In genomic region chr19:709965-710714, GRCh38 we compare ENCODE assay signal across 11 cellular contexts. TPM values are rescaled to one million over a fixed set of nuclear protein-coding genes. Genes with fewer than 3 reads are reported as not detected.
DNase-seq lines count a peak whose midpoint lies in the region; ATAC-seq and TF ChIP-seq lines count a peak whose summit lies in the region.
"Had no signal": no experiment of that assay in that cellular context is flagged by ENCODE, and none has a peak within 500 bp of the region (broad histone marks: within the 10 kb centered on the region; RNA-seq: fewer than 3 reads in every experiment).

No MANE protein-coding gene starts in this region.

- H3K4me2 ChIP-seq in osteoblast (ENCODE audit: insufficient read depth, low read length): no peak overlapping the region

- no peak overlapping the region for H2AFZ ChIP-seq in osteoblast (ENCODE audit: low read length)

- H3K4me1 Mint-ChIP-seq in stimulated activated naive CD8-positive, alpha-beta T cell treated with anti-CD3 and anti-CD28 coated beads, Interleukin-15, amount 100 ng/mL, for 72 hours: no peaks in the 10 kb centered on the region
- no peaks in the 10 kb centered on the region for H3K4me1 Mint-ChIP-seq in activated T-helper 2 cell treated with anti-CD3 and anti-CD28 coated beads, Interferon-gamma antibody, Interleukin-2, Interleukin-4, amounts not matched to agents 10 μg/mL and 5 μg/mL and 100 μg/mL, durations not matched to agents 14 hours and 24 hours and 36 hours (ENCODE audit: low read depth)

- H4K20me1 ChIP-seq in osteoblast (ENCODE audit: insufficient read depth, low read length): no peaks in the 10 kb centered on the region

- intact Hi-C loops in activated T-helper 2 cell treated with anti-CD3 and anti-CD28 coated beads, Interferon-gamma antibody, Interleukin-2, Interleukin-4, amounts not matched to agents 10 μg/mL and 5 μg/mL and 100 μg/mL, durations not matched to agents 14 hours and 24 hours and 36 hours (cut with micrococcal nuclease): no loop called here

- H3K27me3 ChIP-seq in right atrium auricular region: no peaks in the 10 kb centered on the region
- H3K27me3 ChIP-seq in osteoblast (ENCODE audit: insufficient read depth, low read length): peaks cover 27% of the 10 kb centered on the region

- H3K9me3 ChIP-seq in right atrium auricular region: peaks cover 0 to 4% of the 10 kb centered on the region in 2 donors
- H3K9me3 ChIP-seq in osteoblast (ENCODE audit: low read depth, low read length): peaks cover 3% of the 10 kb centered on the region

- peaks cover 0 to 23% of the 10 kb centered on the region in 2 donors for H3K4me1 ChIP-seq in right atrium auricular region
- H3K4me1 ChIP-seq in osteoblast (ENCODE audit: insufficient read depth, low read length): no peaks in the 10 kb centered on the region

- H3K36me3 ChIP-seq in right atrium auricular region (no peaks in the 10 kb centered on the region), osteoblast (ENCODE audit: insufficient read depth, low read length) (no peaks in the 10 kb centered on the region)

- no peak overlapping the region for H3K27ac Mint-ChIP-seq in stimulated activated naive CD8-positive, alpha-beta T cell treated with anti-CD3 and anti-CD28 coated beads, Interleukin-15, amount 100 ng/mL, for 72 hours
- H3K27ac Mint-ChIP-seq in activated T-helper 2 cell treated with anti-CD3 and anti-CD28 coated beads, Interferon-gamma antibody, Interleukin-2, Interleukin-4, amounts not matched to agents 10 μg/mL and 5 μg/mL and 100 μg/mL, durations not matched to agents 14 hours and 24 hours and 36 hours: no peak overlapping the region

- no peaks in the 10 kb centered on the region for H3K79me2 ChIP-seq in osteoblast (ENCODE audit: insufficient read depth, low read length)

- H3K36me3 Mint-ChIP-seq in activated T-helper 2 cell treated with anti-CD3 and anti-CD28 coated beads, Interferon-gamma antibody, Interleukin-2, Interleukin-4, amounts not matched to agents 10 μg/mL and 5 μg/mL and 100 μg/mL, durations not matched to agents 14 hours and 24 hours and 36 hours (ENCODE audit: low read depth): no peaks in the 10 kb centered on the region

- peak; percentile 31 for ATAC-seq in stimulated activated naive CD8-positive, alpha-beta T cell treated with anti-CD3 and anti-CD28 coated beads, Interleukin-15, amount 100 ng/mL, for 72 hours
- ATAC-seq in stimulated activated naive CD8-positive, alpha-beta T cell treated with anti-CD3 and anti-CD28 coated beads, Interleukin-15, Interleukin-2, amounts not matched to agents 100 U/mL and 50 U/mL, for 24 hours: no peak
- ATAC-seq in GM21423 (IDR thresholded peaks at IDR 0.05; ENCODE audit: unreplicated experiment) (no peak), HG02840 (IDR thresholded peaks at IDR 0.05; ENCODE audit: low FRiP score, unreplicated experiment) (no peak)

- H3K27ac ChIP-seq in right atrium auricular region (peak overlapping the region; percentile 81 to 87), osteoblast (ENCODE audit: low read depth, low read length) (no peak overlapping the region)

- H3K4me3 ChIP-seq in right atrium auricular region (peak overlapping the region; percentile 72 to 81), osteoblast (ENCODE audit: insufficient read depth, low read length) (no peak overlapping the region)

- DNase-seq in stimulated activated naive CD8-positive, alpha-beta T cell treated with anti-CD3 and anti-CD28 coated beads, Interleukin-15, amount 100 ng/mL, for 72 hours: no peak
- no peak for DNase-seq in stimulated activated naive CD8-positive, alpha-beta T cell treated with anti-CD3 and anti-CD28 coated beads, Interleukin-15, Interleukin-2, amounts not matched to agents 100 U/mL and 50 U/mL, for 24 hours
- DNase-seq in right atrium auricular region (ENCODE audit: low spot score) (peak; percentile 81), osteoblast (ENCODE audit: insufficient read length, low spot score, missing footprints) (peak; percentile 75), SW480 (ENCODE audit: low spot score) (no peak)
- DNase-seq in activated T-helper 2 cell treated with anti-CD3 and anti-CD28 coated beads, Interferon-gamma antibody, Interleukin-2, Interleukin-4, amounts not matched to agents 10 μg/mL and 5 μg/mL and 100 μg/mL, durations not matched to agents 14 hours and 24 hours and 36 hours (ENCODE audit: low spot score): no peak
- DNase-seq: activated gamma-delta T cell treated with Interleukin-2 at 50 U/mL for 16 hours, NCI-H345, T1000 had no signal

- H3K9me3 Mint-ChIP-seq in stimulated activated naive CD8-positive, alpha-beta T cell treated with anti-CD3 and anti-CD28 coated beads, Interleukin-15, amount 100 ng/mL, for 72 hours: peaks cover 0 to under 1% of the 10 kb centered on the region in 2 donors
- no peaks in the 10 kb centered on the region for H3K9me3 Mint-ChIP-seq in activated T-helper 2 cell treated with anti-CD3 and anti-CD28 coated beads, Interferon-gamma antibody, Interleukin-2, Interleukin-4, amounts not matched to agents 10 μg/mL and 5 μg/mL and 100 μg/mL, durations not matched to agents 14 hours and 24 hours and 36 hours

- H3K4me3 Mint-ChIP-seq in stimulated activated naive CD8-positive, alpha-beta T cell treated with anti-CD3 and anti-CD28 coated beads, Interleukin-15, amount 100 ng/mL, for 72 hours: no peak overlapping the region
- H3K4me3 Mint-ChIP-seq in activated T-helper 2 cell treated with anti-CD3 and anti-CD28 coated beads, Interferon-gamma antibody, Interleukin-2, Interleukin-4, amounts not matched to agents 10 μg/mL and 5 μg/mL and 100 μg/mL, durations not matched to agents 14 hours and 24 hours and 36 hours (ENCODE audit: low read depth): no peak overlapping the region

- no peak for TF ChIP-seq CTCF in right atrium auricular region (IDR thresholded peaks at IDR 0.05)
- TF ChIP-seq CTCF in osteoblast (IDR thresholded peaks at IDR 0.05; ENCODE audit: extremely low read depth, low read depth, low read length): no peak

- peaks cover 42% of the 10 kb centered on the region for H3K27me3 Mint-ChIP-seq in stimulated activated naive CD8-positive, alpha-beta T cell treated with anti-CD3 and anti-CD28 coated beads, Interleukin-15, amount 100 ng/mL, for 72 hours
- peaks cover 26% of the 10 kb centered on the region for H3K27me3 Mint-ChIP-seq in activated T-helper 2 cell treated with anti-CD3 and anti-CD28 coated beads, Interferon-gamma antibody, Interleukin-2, Interleukin-4, amounts not matched to agents 10 μg/mL and 5 μg/mL and 100 μg/mL, durations not matched to agents 14 hours and 24 hours and 36 hours (ENCODE audit: low read depth)

RNA-seq across cellular contexts. Expression of gene PALM, which starts 1.4 kb away (rescaled TPM):
- total RNA-seq in right atrium auricular region: 10 to 100 TPM; 28.7 to 64.9 TPM
- 9.7 and 10.5 TPM in 2 replicates for total RNA-seq in osteoblast
- total RNA-seq in activated T-helper 2 cell treated with anti-CD3 and anti-CD28 coated beads, Interferon-gamma antibody, Interleukin-2, Interleukin-4, amounts not matched to agents 10 μg/mL and 5 μg/mL and 100 μg/mL, durations not matched to agents 14 hours and 24 hours and 36 hours: not detected in 2 replicates

RNA-seq across cellular contexts. Expression of gene PRSS57, which starts 14.9 kb away (rescaled TPM):
- total RNA-seq in right atrium auricular region (not detected), osteoblast (not detected in 2 replicates)
- total RNA-seq in activated T-helper 2 cell treated with anti-CD3 and anti-CD28 coated beads, Interferon-gamma antibody, Interleukin-2, Interleukin-4, amounts not matched to agents 10 μg/mL and 5 μg/mL and 100 μg/mL, durations not matched to agents 14 hours and 24 hours and 36 hours: not detected in 2 replicates

RNA-seq across cellular contexts. Expression of gene FSTL3, which starts 33.9 kb away (rescaled TPM):
- total RNA-seq in right atrium auricular region (100 to 1,000 TPM in 1 of 2 donors, 10 to 100 TPM in 1; 64.4 to 437 TPM), osteoblast (32.7 and 52.1 TPM in 2 replicates)
- total RNA-seq in activated T-helper 2 cell treated with anti-CD3 and anti-CD28 coated beads, Interferon-gamma antibody, Interleukin-2, Interleukin-4, amounts not matched to agents 10 μg/mL and 5 μg/mL and 100 μg/mL, durations not matched to agents 14 hours and 24 hours and 36 hours: 6.9 and 8.0 TPM in 2 replicates

RNA-seq across cellular contexts. Expression of gene MISP, which starts 40.8 kb away (rescaled TPM):
- total RNA-seq in right atrium auricular region: 1 to 10 TPM in 1 of 2 donors, under 1 TPM in 1; 0.96 to 1.5 TPM
- 0.36 and 0.59 TPM in 2 replicates for total RNA-seq in osteoblast
- not detected in 2 replicates for total RNA-seq in activated T-helper 2 cell treated with anti-CD3 and anti-CD28 coated beads, Interferon-gamma antibody, Interleukin-2, Interleukin-4, amounts not matched to agents 10 μg/mL and 5 μg/mL and 100 μg/mL, durations not matched to agents 14 hours and 24 hours and 36 hours

RNA-seq across cellular contexts. Expression of gene RNF126, which starts 47.1 kb away (rescaled TPM):
- 10 to 100 TPM; 53.3 to 68.5 TPM for total RNA-seq in right atrium auricular region
- 29.8 and 38.7 TPM in 2 replicates for total RNA-seq in osteoblast
- total RNA-seq in activated T-helper 2 cell treated with anti-CD3 and anti-CD28 coated beads, Interferon-gamma antibody, Interleukin-2, Interleukin-4, amounts not matched to agents 10 μg/mL and 5 μg/mL and 100 μg/mL, durations not matched to agents 14 hours and 24 hours and 36 hours: 83.2 and 89.4 TPM in 2 replicates

Comparison
In these comparisons a context has a peak if more than half of its experiments do, and no peak if none do; other contexts are left out.
1. DNase-seq: peak in right atrium auricular region (single experiment) and osteoblast (single experiment); none in stimulated activated naive CD8-positive, alpha-beta T cell treated with anti-CD3 and anti-CD28 coated beads, Interleukin-15, amount 100 ng/mL, for 72 hours (0 of 2), stimulated activated naive CD8-positive, alpha-beta T cell treated with anti-CD3 and anti-CD28 coated beads, Interleukin-15, Interleukin-2, amounts not matched to agents 100 U/mL and 50 U/mL, for 24 hours (single experiment), activated T-helper 2 cell treated with anti-CD3 and anti-CD28 coated beads, Interferon-gamma antibody, Interleukin-2, Interleukin-4, amounts not matched to agents 10 μg/mL and 5 μg/mL and 100 μg/mL, durations not matched to agents 14 hours and 24 hours and 36 hours (single experiment) and SW480 (single experiment).
2. RNA of gene PALM, which starts 1.4 kb away (total RNA-seq): 28.7 to 64.9 TPM in right atrium auricular region and 9.7 to 10.5 TPM in osteoblast; not detected in activated T-helper 2 cell treated with anti-CD3 and anti-CD28 coated beads, Interferon-gamma antibody, Interleukin-2, Interleukin-4, amounts not matched to agents 10 μg/mL and 5 μg/mL and 100 μg/mL, durations not matched to agents 14 hours and 24 hours and 36 hours; every median in the first group is over 10 times any median in the second.